In genomic region chr6:156010-156409, GRCh38 we compare ENCODE assay signal across 14 cellular contexts.
DNase-seq lines count a peak whose midpoint lies in the region; ATAC-seq, FAIRE-seq and TF ChIP-seq lines count a peak whose summit lies in the region.
"Had no signal": no experiment of that assay in that cellular context is flagged by ENCODE, and none has a peak within 500 bp of the region (broad histone marks: within the 10 kb centered on the region; RNA-seq: fewer than 3 reads in every experiment).

No MANE protein-coding gene starts in this region.

- H3K27me3 Mint-ChIP-seq in natural killer cell treated with Interleukin-12 subunit alpha and Interleukin-12 subunit beta and Interleukin-15 and Interleukin-18, amount 100 ng/mL, for 72 hours = peaks cover 48 to 55% of the 10 kb centered on the region in 2 donors
- H3K27me3 Mint-ChIP-seq in natural killer cell (ENCODE audit: low read depth in 2 of 2) (peaks cover 43 to 81% of the 10 kb centered on the region in 2 donors), WTC11 (ENCODE audit: low read depth) (peaks cover 10% of the 10 kb centered on the region)

- no peaks in the 10 kb centered on the region for H3K9me2 ChIP-seq in MM.1S (replicated peaks; ENCODE audit: insufficient read depth, low read length)

- H3K4me3 ChIP-seq in MM.1S (ENCODE audit: low read length) (no peak overlapping the region), GM12878 (no peak overlapping the region)
- H3K4me3 ChIP-seq in effector memory CD4-positive, alpha-beta T cell (ENCODE audit: insufficient read depth, low read depth, low read length, poor library complexity, severe bottlenecking) = no peak overlapping the region

- H4K20me1 ChIP-seq in MM.1S (ENCODE audit: insufficient read depth, low read length) (no peaks in the 10 kb centered on the region), GM12878 (ENCODE audit: control insufficient read depth, insufficient read depth) (no peaks in the 10 kb centered on the region)

- no peak overlapping the region for H3K4me2 ChIP-seq in MM.1S (ENCODE audit: low read depth, low read length)
- H3K4me2 ChIP-seq in GM12878 (ENCODE audit: control insufficient read depth, insufficient read depth) = peak overlapping the region; percentile 53; the same call in 1 of the 2 replicates

- no peak for FAIRE-seq in GM12878 (lab: Jason Lieb, UNC)
- FAIRE-seq: A204.1, HepG2 had no signal

- H3K4me1 ChIP-seq in MM.1S (ENCODE audit: low read length) (peaks cover 42% of the 10 kb centered on the region), GM12878 (ENCODE audit: control insufficient read depth, insufficient read depth, low read length) (peaks cover 53% of the 10 kb centered on the region)
- no peaks in the 10 kb centered on the region for H3K4me1 ChIP-seq in effector memory CD4-positive, alpha-beta T cell (ENCODE audit: control insufficient read depth, insufficient read depth, low read length, poor library complexity, severe bottlenecking)
- H3K4me1 ChIP-seq: BE2C had no signal

- no peak overlapping the region for H2AFZ ChIP-seq in MM.1S (ENCODE audit: low read length)
- no peak overlapping the region for H2AFZ ChIP-seq in GM12878 (ENCODE audit: control insufficient read depth, low read depth, low read length)

- H3K36me3 ChIP-seq in MM.1S (replicated peaks; ENCODE audit: insufficient read depth, low read length) (no peaks in the 10 kb centered on the region), GM12878 (ENCODE audit: control insufficient read depth in 2 of 2, insufficient read depth in 2 of 2, low read length in 1 of 2) (no peaks in the 10 kb centered on the region)
- H3K36me3 ChIP-seq in effector memory CD4-positive, alpha-beta T cell (ENCODE audit: control insufficient read depth, insufficient read depth, low read length) = no peaks in the 10 kb centered on the region
- H3K36me3 ChIP-seq: BE2C had no signal

- H3K9me3 ChIP-seq in MM.1S (replicated peaks; ENCODE audit: insufficient read depth, low read length) (no peaks in the 10 kb centered on the region), GM12878 (replicated peaks; ENCODE audit: control insufficient read depth, insufficient read depth, low read length) (no peaks in the 10 kb centered on the region)
- H3K9me3 ChIP-seq in effector memory CD4-positive, alpha-beta T cell (ENCODE audit: control insufficient read depth, low read length) = no peaks in the 10 kb centered on the region
- H3K9me3 ChIP-seq: BE2C had no signal

- H3K9me3 Mint-ChIP-seq in natural killer cell treated with Interleukin-12 subunit alpha and Interleukin-12 subunit beta and Interleukin-15 and Interleukin-18, amount 100 ng/mL, for 72 hours = no peaks in the 10 kb centered on the region
- no peaks in the 10 kb centered on the region for H3K9me3 Mint-ChIP-seq in natural killer cell
- peaks cover 29% of the 10 kb centered on the region for H3K9me3 Mint-ChIP-seq in WTC11
- H3K9me3 Mint-ChIP-seq: CD4-positive, alpha-beta memory T cell had no signal

- BruUV-seq in GM12878 (replicated peaks; lab: Mats Ljungman, UMichigan) = no TSS peak

- SMC1A ChIA-PET in GM12878 (lab: Charles Lee; ENCODE audit: uncharacterized antibody, unreplicated experiment) = interaction anchor here (1.0 to 5.1 kb wide), 9 partner anchors 10 to 505 kb away, joined by 3 to 39 read pairs (median 4); no protein-coding TSS in a partner anchor

- no peaks in the 10 kb centered on the region for H3K79me2 ChIP-seq in MM.1S (ENCODE audit: low read length)
- no peaks in the 10 kb centered on the region for H3K79me2 ChIP-seq in GM12878 (ENCODE audit: control insufficient read depth, insufficient read depth, low read length)

- ATAC-seq in natural killer cell treated with Interleukin-12 subunit alpha and Interleukin-12 subunit beta and Interleukin-15 and Interleukin-18, amount 100 ng/mL, for 72 hours = no peak
- ATAC-seq in natural killer cell (no peak), GM12878 (peak; percentile 73), WTC11 (no peak)
- ATAC-seq: HepG2 had no signal

- RAD21 ChIA-PET in GM12878 (lab: Charles Lee; ENCODE audit: unreplicated experiment) = interaction anchor here (0.5 to 2.6 kb wide), 10 partner anchors 12 to 1225 kb away, joined by 3 to 24 read pairs (median 4); no protein-coding TSS in a partner anchor

- in situ Hi-C loops in GM12878 (cut with MboI) = no loop called here

- TF ChIP-seq CTCF in natural killer cell (IDR thresholded peaks at IDR 0.05) = no peak
- no peak for TF ChIP-seq CTCF in MM.1S (IDR thresholded peaks at IDR 0.05; ENCODE audit: low read length)
- no peak for TF ChIP-seq CTCF in GM12878 (IDR thresholded peaks at IDR 0.05 in 2 of 3, conservative IDR thresholded peaks at IDR 0.05 in 1 of 3; ENCODE audit: control insufficient read depth in 2 of 3, extremely low read depth in 1 of 3, insufficient read depth in 1 of 3, low read depth in 3 of 3, low read length in 3 of 3)
- TF ChIP-seq CTCF in WTC11 (IDR thresholded peaks at IDR 0.05) = no peak

- no peaks in the 10 kb centered on the region for H3K27me3 ChIP-seq in MM.1S (replicated peaks; ENCODE audit: insufficient read depth, low read length)
- no peaks in the 10 kb centered on the region for H3K27me3 ChIP-seq in GM12878 (replicated peaks in 1 of 2; ENCODE audit: control insufficient read depth in 2 of 2, insufficient read depth in 2 of 2, low read length in 1 of 2)
- peaks cover 5% of the 10 kb centered on the region for H3K27me3 ChIP-seq in effector memory CD4-positive, alpha-beta T cell (replicated peaks; ENCODE audit: control insufficient read depth, insufficient read depth, low read length, poor library complexity, severe bottlenecking)
- H3K27me3 ChIP-seq: BE2C had no signal

- CTCF ChIA-PET in GM12878 (lab: Yijun Ruan, JAX) = interaction anchor here (0.6 to 7.5 kb wide), 11 partner anchors 8 to 566 kb away, joined by 3 to 107 read pairs (median 4); no protein-coding TSS in a partner anchor
- CTCF ChIA-PET in WTC11 (lab: Charles Lee) = interaction anchor here (0.6 kb wide), 1 partner anchor 858 kb away, joined by 4 read pairs; no protein-coding TSS in a partner anchor

- no peak for TF ChIP-seq RAD21 in GM12878 (IDR thresholded peaks at IDR 0.05; ENCODE audit: insufficient read depth, low read depth, low read length)

- no peak for TF ChIP-seq POLR2A in GM12878 (IDR thresholded peaks at IDR 0.05; ENCODE audit: low read depth, low read length)

- peak overlapping the region; percentile 72; the same call in 1 of the 2 replicates for H3K27ac ChIP-seq in MM.1S (ENCODE audit: low read length)
- H3K27ac ChIP-seq in GM12878 (ENCODE audit: control insufficient read depth, insufficient read depth) = peak overlapping the region; percentile 76
- H3K27ac ChIP-seq in effector memory CD4-positive, alpha-beta T cell (ENCODE audit: insufficient read depth, low read length, poor library complexity, severe bottlenecking) = no peak overlapping the region
- H3K27ac ChIP-seq: C4-2B had no signal

- peaks cover 21% of the 10 kb centered on the region for H3F3A ChIP-seq in MM.1S (ENCODE audit: insufficient read depth, low read length)

- no peak overlapping the region for H3K27ac Mint-ChIP-seq in natural killer cell treated with Interleukin-12 subunit alpha and Interleukin-12 subunit beta and Interleukin-15 and Interleukin-18, amount 100 ng/mL, for 72 hours
- H3K27ac Mint-ChIP-seq in natural killer cell (no peak overlapping the region), WTC11 (no peak overlapping the region)
- H3K27ac Mint-ChIP-seq: CD4-positive, alpha-beta memory T cell; HFFc6 had no signal

- TF ChIP-seq EP300 in GM12878 (IDR thresholded peaks at IDR 0.05; ENCODE audit: borderline replicate concordance in 1 of 2, control insufficient read depth in 1 of 2, low read depth in 2 of 2, low read length in 2 of 2) = no peak

- H3K9ac ChIP-seq in MM.1S (ENCODE audit: low read length) (no peak overlapping the region), GM12878 (ENCODE audit: control insufficient read depth, insufficient read depth, low read length) (no peak overlapping the region)

- H3K4me3 Mint-ChIP-seq in natural killer cell treated with Interleukin-12 subunit alpha and Interleukin-12 subunit beta and Interleukin-15 and Interleukin-18, amount 100 ng/mL, for 72 hours = peak overlapping the region; percentile 27
- H3K4me3 Mint-ChIP-seq in natural killer cell (no peak overlapping the region), WTC11 (no peak overlapping the region)
- H3K4me3 Mint-ChIP-seq: CD4-positive, alpha-beta memory T cell; HFFc6 had no signal

- WGBS in GM12878 (ENCODE audit: insufficient coverage, insufficient replicate concordance, low lambda C conversion rate, missing lambda C conversion rate) = 10% methylated on average over 5 of the region's 5 CpGs

- intact Hi-C loops in natural killer cell (cut with micrococcal nuclease) (no loop called here), GM12878 (cut with micrococcal nuclease; ENCODE audit: unreplicated experiment) (no loop called here)

- H3K36me3 Mint-ChIP-seq in natural killer cell treated with Interleukin-12 subunit alpha and Interleukin-12 subunit beta and Interleukin-15 and Interleukin-18, amount 100 ng/mL, for 72 hours = no peaks in the 10 kb centered on the region
- H3K36me3 Mint-ChIP-seq in natural killer cell = no peaks in the 10 kb centered on the region
- H3K36me3 Mint-ChIP-seq in WTC11 = peaks cover 8% of the 10 kb centered on the region

- no peak for DNase-seq in natural killer cell treated with Interleukin-12 subunit alpha and Interleukin-12 subunit beta and Interleukin-15 and Interleukin-18, amount 100 ng/mL, for 72 hours (ENCODE audit: low spot score)
- DNase-seq in natural killer cell (no peak), MM.1S (no peak), GM12878 (ENCODE audit: low read depth, low spot score) (no peak), GF-D8 (lab: John Stamatoyannopoulos, UW) (no peak), WTC11 (ENCODE audit: low spot score) (no peak)
- no peak for DNase-seq in effector memory CD4-positive, alpha-beta T cell
- DNase-seq: BE2C; CD4-positive, alpha-beta memory T cell; DMS79; HFFc6 had no signal

- peaks cover 10 to 45% of the 10 kb centered on the region in 2 donors for H3K4me1 Mint-ChIP-seq in natural killer cell treated with Interleukin-12 subunit alpha and Interleukin-12 subunit beta and Interleukin-15 and Interleukin-18, amount 100 ng/mL, for 72 hours (ENCODE audit: low read depth in 2 of 2)
- peaks cover 0 to 7% of the 10 kb centered on the region in 2 donors for H3K4me1 Mint-ChIP-seq in natural killer cell
- no peaks in the 10 kb centered on the region for H3K4me1 Mint-ChIP-seq in WTC11

- POLR2A ChIA-PET in GM12878 (lab: Charles Lee) (interaction anchor here (0.7 to 1.0 kb wide), 3 partner anchors 18 to 462 kb away, joined by 3 to 9 read pairs (median 5); no protein-coding TSS in a partner anchor), WTC11 (lab: Charles Lee) (no interaction called here)

TF ChIP-seq in WTC11, 78 proteins besides CTCF, POLR2A, EP300 and RAD21 (continues in another document):
- TF ChIP-seq GRHL2 (CRISPR knock-in tag; IDR thresholded peaks at IDR 0.05; ENCODE audit: insufficient replicate concordance, severe bottlenecking) = no peak
